ENCODE assay signal across 17 cellular contexts in the genomic region with DNA sequence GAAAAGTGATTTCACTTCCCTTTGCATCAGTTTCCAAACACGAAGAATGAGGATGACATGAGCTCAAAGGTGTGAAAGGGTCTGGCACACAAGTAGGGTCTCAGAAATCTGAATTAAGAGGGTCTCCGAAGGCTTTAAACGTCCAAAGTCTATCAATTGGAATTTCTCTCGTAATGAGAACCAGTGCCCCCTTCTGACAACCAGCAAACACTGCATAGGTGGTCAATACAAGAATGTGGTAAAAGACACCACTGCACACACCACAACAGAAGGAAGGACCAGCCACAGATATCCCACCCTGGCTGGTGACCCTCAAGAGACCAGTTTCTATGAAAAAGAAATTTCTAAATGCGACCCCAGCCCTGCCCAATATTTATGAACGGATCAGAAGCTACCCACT.
DNase-seq lines count a peak whose midpoint lies in the region; ATAC-seq and TF ChIP-seq lines count a peak whose summit lies in the region.
"Had no signal": no experiment of that assay in that cellular context is flagged by ENCODE, and none has a peak within 500 bp of the region (broad histone marks: within the 10 kb centered on the region; RNA-seq: fewer than 3 reads in every experiment).

No MANE protein-coding gene starts in this region.

- no peak overlapping the region for H3K27ac ChIP-seq in DOHH2 (ENCODE audit: low read depth, low read length)
- H3K27ac ChIP-seq in VCaP, result no peak overlapping the region
- H3K27ac ChIP-seq in upper lobe of right lung, result no peak overlapping the region

- H3F3A ChIP-seq in DOHH2 (ENCODE audit: control insufficient read depth, insufficient read depth), result no peaks in the 10 kb centered on the region

- no peak overlapping the region for H3K27ac Mint-ChIP-seq in activated CD4-positive, alpha-beta memory T cell treated with anti-CD3 and anti-CD28 coated beads for 36 hours
- H3K27ac Mint-ChIP-seq: activated naive CD8-positive, alpha-beta T cell; CD4-positive, CD25-positive, alpha-beta regulatory T cell had no signal

- ATAC-seq in upper lobe of right lung, result no peak
- ATAC-seq: left lobe of liver had no signal

- H3K27me3 Mint-ChIP-seq in activated CD4-positive, alpha-beta memory T cell treated with anti-CD3 and anti-CD28 coated beads for 36 hours, result peaks cover 20% of the 10 kb centered on the region

- H3K4me1 ChIP-seq in DOHH2 (ENCODE audit: control insufficient read depth, low read length), result no peaks in the 10 kb centered on the region
- no peaks in the 10 kb centered on the region for H3K4me1 ChIP-seq in upper lobe of right lung

- no peaks in the 10 kb centered on the region for H3K4me1 Mint-ChIP-seq in activated CD4-positive, alpha-beta memory T cell treated with anti-CD3 and anti-CD28 coated beads for 36 hours (ENCODE audit: low read depth)

- H3K36me3 ChIP-seq in DOHH2 (ENCODE audit: control insufficient read depth, low read length) (no peaks in the 10 kb centered on the region), upper lobe of right lung (no peaks in the 10 kb centered on the region)

- no peaks in the 10 kb centered on the region for H3K9me2 ChIP-seq in DOHH2 (replicated peaks; ENCODE audit: control insufficient read depth, low read length)

- no peaks in the 10 kb centered on the region for H3K36me3 Mint-ChIP-seq in activated CD4-positive, alpha-beta memory T cell treated with anti-CD3 and anti-CD28 coated beads for 36 hours
- H3K36me3 Mint-ChIP-seq: activated naive CD8-positive, alpha-beta T cell; CD4-positive, CD25-positive, alpha-beta regulatory T cell had no signal

- H4K20me1 ChIP-seq in DOHH2 (ENCODE audit: control insufficient read depth, insufficient read depth, low read depth, low read length), result no peaks in the 10 kb centered on the region

- peaks cover 23% of the 10 kb centered on the region for H3K9me3 Mint-ChIP-seq in activated CD4-positive, alpha-beta memory T cell treated with anti-CD3 and anti-CD28 coated beads for 36 hours

- CTCF ChIA-PET in HEK293T (lab: Yijun Ruan, JAX), result interaction anchor here (0.6 to 1.4 kb wide), 3 partner anchors 9 to 41 kb away, joined by 3 to 5 read pairs (median 4); no protein-coding TSS in a partner anchor
- CTCF ChIA-PET in activated CD4-positive, alpha-beta memory T cell treated with anti-CD3 and anti-CD28 coated beads for 36 hours (lab: Charles Lee), result no interaction called here

- no peaks in the 10 kb centered on the region for H3K27me3 ChIP-seq in DOHH2 (ENCODE audit: control insufficient read depth, low read length)
- H3K27me3 ChIP-seq in upper lobe of right lung, result peaks cover 43% of the 10 kb centered on the region

- intact Hi-C loops in upper lobe of right lung (cut with DNase I), result no loop called here
- intact Hi-C loops in activated CD4-positive, alpha-beta memory T cell treated with anti-CD3 and anti-CD28 coated beads for 36 hours (cut with micrococcal nuclease), result no loop called here

- no peak overlapping the region for H3K4me2 ChIP-seq in DOHH2 (ENCODE audit: low read length)

- DNase-seq in HEK293T (ENCODE audit: extremely low spot score) (peak; percentile 17), medulla oblongata (ENCODE audit: extremely low spot score) (peak; percentile 37), upper lobe of right lung (no peak), NCI-H1436 treated with DMSO at 0.1 percent for 48 hours (lab: John Stamatoyannopoulos, UW) (no peak)
- DNase-seq in effector CD4-positive, alpha-beta T cell, result no peak
- DNase-seq in activated CD4-positive, alpha-beta memory T cell treated with anti-CD3 and anti-CD28 coated beads for 36 hours, result no peak
- DNase-seq: activated CD4-positive, CD25-positive, alpha-beta regulatory T cell treated with anti-CD3 and anti-CD28 coated beads, Interleukin-2, amount 50 U/mL, for 72 hours; activated T-cell treated with anti-CD3 and anti-CD28 coated beads for 4 hours; CD4-positive, CD25-positive, alpha-beta regulatory T cell; central memory CD4-positive, alpha-beta T cell; retina; stimulated activated CD4-positive, alpha-beta T cell treated with anti-CD3 and anti-CD28 coated beads, Interleukin-2, amount 100 ng/mL, for 48 hours; SW 1271 had no signal

- peak; percentile 46 for TF ChIP-seq CTCF in DOHH2 (IDR thresholded peaks at IDR 0.05; ENCODE audit: low read depth, low read length, poor library complexity, severe bottlenecking)
- TF ChIP-seq CTCF in VCaP (conservative IDR thresholded peaks at IDR 0.05), result peak; percentile 16; the same call in 1 of the 2 replicates
- TF ChIP-seq CTCF in upper lobe of right lung (IDR thresholded peaks at IDR 0.05), result no peak

- peaks cover 10% of the 10 kb centered on the region; the same call in 1 of the 2 replicates for H3K9me3 ChIP-seq in DOHH2 (ENCODE audit: control insufficient read depth, insufficient read depth, low read length)
- H3K9me3 ChIP-seq in upper lobe of right lung, result no peaks in the 10 kb centered on the region

- H3K79me2 ChIP-seq in DOHH2 (ENCODE audit: control insufficient read depth, low read length), result no peaks in the 10 kb centered on the region

- H3K4me3 Mint-ChIP-seq in activated CD4-positive, alpha-beta memory T cell treated with anti-CD3 and anti-CD28 coated beads for 36 hours, result no peak overlapping the region
- H3K4me3 Mint-ChIP-seq: activated naive CD8-positive, alpha-beta T cell; CD4-positive, CD25-positive, alpha-beta regulatory T cell had no signal

- no peak overlapping the region for H3K4me3 ChIP-seq in DOHH2 (ENCODE audit: low read length)
- no peak overlapping the region for H3K4me3 ChIP-seq in upper lobe of right lung

- POLR2A ChIA-PET in HEK293T (lab: Yijun Ruan, JAX), result no interaction called here
- POLR2A ChIA-PET in activated CD4-positive, alpha-beta memory T cell treated with anti-CD3 and anti-CD28 coated beads for 36 hours (lab: Charles Lee), result no interaction called here

TF ChIP-seq in HEK293T, 16 proteins besides CTCF, POLR2A, EP300 and RAD21:
- no peak for TF ChIP-seq NFRKB (IDR thresholded peaks at IDR 0.05)
- TF ChIP-seq CTBP1 (IDR thresholded peaks at IDR 0.05; ENCODE audit: borderline replicate concordance), result no peak
- TF ChIP-seq ZNF384 (IDR thresholded peaks at IDR 0.05), result no peak
- TF ChIP-seq BHLHE40 (IDR thresholded peaks at IDR 0.05; ENCODE audit: borderline replicate concordance), result no peak
- TF ChIP-seq SP1 (IDR thresholded peaks at IDR 0.05), result no peak
- no peak for TF ChIP-seq L3MBTL2 (conservative IDR thresholded peaks at IDR 0.05)
- TF ChIP-seq FOXA1 (IDR thresholded peaks at IDR 0.05), result no peak
- no peak for TF ChIP-seq SUZ12 (IDR thresholded peaks at IDR 0.05)
- TF ChIP-seq FOXM1 (IDR thresholded peaks at IDR 0.05; ENCODE audit: borderline replicate concordance), result no peak
- no peak for TF ChIP-seq FOXK2 (IDR thresholded peaks at IDR 0.05)
- TF ChIP-seq TARDBP (IDR thresholded peaks at IDR 0.05), result no peak
- TF ChIP-seq LEF1 (IDR thresholded peaks at IDR 0.05; ENCODE audit: borderline replicate concordance), result no peak
- TF ChIP-seq ELF4 (IDR thresholded peaks at IDR 0.05), result no peak

Comparison
In these comparisons a context has a peak if more than half of its experiments do, and no peak if none do; other contexts are left out.
1. DNase-seq: peak in HEK293T (single experiment) and medulla oblongata (single experiment); none in upper lobe of right lung (single experiment), effector CD4-positive, alpha-beta T cell (single experiment), activated CD4-positive, alpha-beta memory T cell treated with anti-CD3 and anti-CD28 coated beads for 36 hours (single experiment) and NCI-H1436 treated with DMSO at 0.1 percent for 48 hours (single experiment).